ENCODE assay signal across 18 cellular contexts in genomic region chr12:18601962-18602361, GRCh38.
A peak's percentile ranks its signal among the peaks of the same experiment; 100 is the strongest.
DNase-seq lines count a peak whose midpoint lies in the region; ATAC-seq and TF ChIP-seq lines count a peak whose summit lies in the region.
"Had no signal": no experiment of that assay in that cellular context is flagged by ENCODE, and none has a peak within 500 bp of the region (broad histone marks: within the 10 kb centered on the region; RNA-seq: fewer than 3 reads in every experiment).

No MANE protein-coding gene starts in this region.

- H3K4me1 ChIP-seq in neural progenitor cell (no peaks in the 10 kb centered on the region), spleen (no peaks in the 10 kb centered on the region), mammary epithelial cell (ENCODE audit: insufficient read depth, low read length) (no peaks in the 10 kb centered on the region)
- H3K4me1 ChIP-seq: A549 had no signal

- H3K4me2 ChIP-seq in neural progenitor cell (no peak overlapping the region), mammary epithelial cell (ENCODE audit: insufficient read depth, low read depth, low read length) (no peak overlapping the region)
- H3K4me2 ChIP-seq: A549 had no signal

- no TSS peak for BruUV-seq in mammary epithelial cell (replicated peaks; lab: Mats Ljungman, UMichigan)

- no peak overlapping the region for H3K4me3 ChIP-seq in neural progenitor cell
- no peak overlapping the region for H3K4me3 ChIP-seq in spleen
- no peak overlapping the region for H3K4me3 ChIP-seq in mammary epithelial cell (replicated peaks in 1 of 3; ENCODE audit: insufficient read depth in 1 of 3, low read depth in 2 of 3, low read length in 3 of 3)
- H3K4me3 ChIP-seq: A549, HAP-1 had no signal

- H3K27me3 ChIP-seq in neural progenitor cell (no peaks in the 10 kb centered on the region), spleen (replicated peaks in 1 of 7) (no peaks in the 10 kb centered on the region), mammary epithelial cell (ENCODE audit: insufficient read depth, low read length) (no peaks in the 10 kb centered on the region)

- no peaks in the 10 kb centered on the region for H4K20me1 ChIP-seq in neural progenitor cell (ENCODE audit: low read depth)
- H4K20me1 ChIP-seq in mammary epithelial cell (ENCODE audit: insufficient read depth, low read length) = no peaks in the 10 kb centered on the region

- peak; percentile 58 for DNase-seq in cardiac septum (ENCODE audit: low spot score)
- no peak for DNase-seq in Right ventricle myocardium inferior (ENCODE audit: missing footprints)
- DNase-seq in chondrocyte (ENCODE audit: low spot score) = peak; percentile 34
- DNase-seq in neural progenitor cell (ENCODE audit: low spot score) = no peak
- peak; percentile 46 for DNase-seq in spleen
- no peak for DNase-seq in T-helper 9 cell
- no peak for DNase-seq in NCI-H748 (lab: John Stamatoyannopoulos, UW; ENCODE audit: unreplicated experiment)
- no peak for DNase-seq in mammary epithelial cell
- DNase-seq: AML-193; CD4-positive, alpha-beta T cell; DMS153; DMS79; GDM1; GOT3 had no signal

- H3K4me3 Mint-ChIP-seq in chondrocyte (ENCODE audit: unreplicated experiment) (no peak overlapping the region), neural progenitor cell (no peak overlapping the region)
- H3K4me3 Mint-ChIP-seq: CD4-positive, alpha-beta T cell had no signal

- H3K27ac ChIP-seq in neural progenitor cell (no peak overlapping the region), spleen (no peak overlapping the region), mammary epithelial cell (ENCODE audit: insufficient read depth, low read depth, low read length) (no peak overlapping the region)
- H3K27ac ChIP-seq: 22Rv1, A549, C4-2B had no signal

- in situ Hi-C loops in mammary epithelial cell (cut with MboI; ENCODE audit: low sequenced_read_pairs in 2 of 2) = no loop called here

- H3F3A ChIP-seq in neural progenitor cell (ENCODE audit: low read depth) = no peaks in the 10 kb centered on the region

- H3K27me3 Mint-ChIP-seq in chondrocyte (ENCODE audit: low read depth) = no peaks in the 10 kb centered on the region
- H3K27me3 Mint-ChIP-seq in neural progenitor cell (ENCODE audit: insufficient read depth, low read depth) = peaks cover 5% of the 10 kb centered on the region
- H3K27me3 Mint-ChIP-seq: CD4-positive, alpha-beta T cell had no signal

- no peaks in the 10 kb centered on the region for H3K36me3 ChIP-seq in neural progenitor cell
- H3K36me3 ChIP-seq in spleen = no peaks in the 10 kb centered on the region
- H3K36me3 ChIP-seq in mammary epithelial cell (ENCODE audit: insufficient read depth, low read length) = no peaks in the 10 kb centered on the region
- H3K36me3 ChIP-seq: HAP-1 had no signal

- H3K36me3 Mint-ChIP-seq in chondrocyte (ENCODE audit: low read depth) (peaks cover 3% of the 10 kb centered on the region), neural progenitor cell (no peaks in the 10 kb centered on the region)

- no peaks in the 10 kb centered on the region for H3K79me2 ChIP-seq in neural progenitor cell (ENCODE audit: low read depth)
- H3K79me2 ChIP-seq in mammary epithelial cell (ENCODE audit: insufficient read depth, low read length) = no peaks in the 10 kb centered on the region

- ATAC-seq in Right ventricle myocardium inferior = no peak
- ATAC-seq: A549 had no signal

- CTCF ChIA-PET in mammary epithelial cell (lab: Charles Lee; ENCODE audit: low non-redundant PET) = no interaction called here

- TF ChIP-seq POLR2A in spleen (IDR thresholded peaks at IDR 0.05) = no peak

- H3K9me3 Mint-ChIP-seq in chondrocyte (ENCODE audit: low read depth) (peaks cover 10% of the 10 kb centered on the region), neural progenitor cell (peaks cover 8% of the 10 kb centered on the region)

- H2AFZ ChIP-seq in neural progenitor cell (replicated peaks) (peak overlapping the region; percentile 83), mammary epithelial cell (ENCODE audit: low read depth, low read length) (no peak overlapping the region)

- dilution Hi-C loops in mammary epithelial cell (cut with HindIII; ENCODE audit: low sequenced_read_pairs) = no loop called here

- H3K9me3 ChIP-seq in neural progenitor cell (ENCODE audit: low read depth) (no peaks in the 10 kb centered on the region), spleen (peaks cover 0 to 19% (median 2%) of the 10 kb centered on the region in 8 donors), mammary epithelial cell (replicated peaks; ENCODE audit: insufficient read depth, low read length) (no peaks in the 10 kb centered on the region)
- H3K9me3 ChIP-seq: A549, HAP-1 had no signal

- H3K27ac Mint-ChIP-seq in chondrocyte (ENCODE audit: unreplicated experiment) = no peak overlapping the region
- no peak overlapping the region for H3K27ac Mint-ChIP-seq in neural progenitor cell
- H3K27ac Mint-ChIP-seq: CD4-positive, alpha-beta T cell had no signal

- H3K4me1 Mint-ChIP-seq in chondrocyte (ENCODE audit: low read depth) = no peaks in the 10 kb centered on the region
- no peaks in the 10 kb centered on the region for H3K4me1 Mint-ChIP-seq in neural progenitor cell

- WGBS in spleen, 5 donors = 79 to 88% (median 85%) methylated on average over 6 to 7 of the region's 7 CpGs
- 100% methylated on average over 3 of the region's 7 CpGs for WGBS in mammary epithelial cell (ENCODE audit: low coverage, missing lambda C conversion rate)

- intact Hi-C loops in cardiac septum (cut with DNase I) (no loop called here), Right ventricle myocardium inferior (cut with DNase I) (no loop called here), spleen (cut with DNase I; ENCODE audit: low total_unique reads) (no loop called here), mammary epithelial cell (cut with micrococcal nuclease) (no loop called here)

- H3K9ac ChIP-seq in neural progenitor cell = no peak overlapping the region
- no peak overlapping the region for H3K9ac ChIP-seq in mammary epithelial cell (ENCODE audit: insufficient read depth, low read length)

- TF ChIP-seq CTCF in chondrocyte (IDR thresholded peaks at IDR 0.05) (no peak), neural progenitor cell (IDR thresholded peaks at IDR 0.05) (no peak), spleen (IDR thresholded peaks at IDR 0.05 in 8 of 11, conservative IDR thresholded peaks at IDR 0.05 in 3 of 11) (no peak), mammary epithelial cell (conservative IDR thresholded peaks at IDR 0.05 in 1 of 2, IDR thresholded peaks at IDR 0.05 in 1 of 2; ENCODE audit: extremely low read depth in 1 of 2, insufficient read depth in 1 of 2, low read depth in 1 of 2, low read length in 2 of 2) (no peak)

Comparison
In these comparisons a context has a peak if more than half of its experiments do, and no peak if none do; other contexts are left out.
1. DNase-seq: peak in cardiac septum (single experiment), chondrocyte (single experiment) and spleen (single experiment); none in Right ventricle myocardium inferior (single experiment), neural progenitor cell (single experiment), T-helper 9 cell (single experiment), NCI-H748 (single experiment) and mammary epithelial cell (single experiment).